Comparison of ENCODE assay signal across 8 cellular contexts in the genomic region with DNA sequence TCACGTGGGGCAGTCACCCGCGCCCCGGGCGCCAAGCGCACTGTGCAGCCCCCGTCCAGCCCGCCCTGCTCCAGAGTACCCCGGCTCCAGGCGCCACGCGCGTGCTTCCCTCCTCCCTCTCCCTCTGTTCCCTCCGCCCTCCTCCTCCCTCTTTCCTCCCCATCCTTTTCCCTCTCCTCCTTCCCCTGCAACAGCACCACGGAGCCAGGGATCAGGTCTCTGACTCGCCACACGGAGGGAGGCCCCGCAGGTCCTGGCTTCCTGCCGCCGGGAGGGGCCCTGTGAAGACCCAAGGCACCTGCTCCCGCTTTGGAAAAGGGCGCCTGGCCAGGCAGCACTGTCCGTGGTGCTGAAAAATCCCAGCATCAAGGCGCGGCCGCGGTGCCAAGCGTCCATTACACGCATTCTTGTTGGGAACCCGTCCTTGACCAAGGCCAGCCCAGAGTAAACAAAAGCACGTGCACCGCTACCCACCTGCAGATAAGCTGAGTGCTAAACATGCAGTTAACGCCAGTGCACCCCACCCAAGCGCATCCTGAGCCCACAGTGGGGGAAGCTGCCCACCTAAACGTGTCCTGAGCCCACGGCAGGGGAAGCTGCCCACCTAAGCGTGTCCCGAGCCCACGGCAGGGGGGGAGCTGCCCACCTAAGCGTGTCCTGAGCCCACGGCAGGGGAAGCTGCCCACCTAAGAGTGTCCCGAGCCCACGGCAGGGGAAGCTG. TPM values are rescaled to one million over a fixed set of nuclear protein-coding genes. Genes with fewer than 3 reads are reported as not detected.
DNase-seq lines count a peak whose midpoint lies in the region; ATAC-seq, FAIRE-seq and TF ChIP-seq lines count a peak whose summit lies in the region.

No MANE protein-coding gene starts in this region.

- CTCF ChIA-PET in activated CD8-positive, alpha-beta T cell treated with anti-CD3 and anti-CD28 coated beads for 36 hours (lab: Charles Lee) = no interaction called here

- no peak overlapping the region for H3K4me3 Mint-ChIP-seq in activated CD8-positive, alpha-beta T cell treated with anti-CD3 and anti-CD28 coated beads for 36 hours

- TF ChIP-seq EP300 in tibial nerve (IDR thresholded peaks at IDR 0.05) = no peak

- no peaks in the 10 kb centered on the region for H3K4me1 ChIP-seq in vagina
- H3K4me1 ChIP-seq in tibial nerve = no peaks in the 10 kb centered on the region

- no peak for ATAC-seq in activated CD8-positive, alpha-beta T cell treated with anti-CD3 and anti-CD28 coated beads for 36 hours
- ATAC-seq in left colon (peak; percentile 53), HG03342 (IDR thresholded peaks at IDR 0.05; ENCODE audit: unreplicated experiment) (no peak)

- H3K4me3 ChIP-seq in vagina (no peak overlapping the region), tibial nerve (no peak overlapping the region)

- H3K27me3 ChIP-seq in vagina (no peaks in the 10 kb centered on the region), tibial nerve (peaks cover 0 to 39% of the 10 kb centered on the region in 2 donors)

- intact Hi-C loops in activated CD8-positive, alpha-beta T cell treated with anti-CD3 and anti-CD28 coated beads for 36 hours (cut with micrococcal nuclease) = no loop called here
- intact Hi-C loops in left colon (cut with DNase I, micrococcal nuclease) (no loop called here), vagina (cut with DNase I) (no loop called here)

- H3K27ac ChIP-seq in vagina (no peak overlapping the region), tibial nerve (no peak overlapping the region)

- no peak for TF ChIP-seq CTCF in activated CD8-positive, alpha-beta T cell treated with anti-CD3 and anti-CD28 coated beads for 36 hours (IDR thresholded peaks at IDR 0.05)
- TF ChIP-seq CTCF in vagina (IDR thresholded peaks at IDR 0.05) (no peak), tibial nerve (IDR thresholded peaks at IDR 0.05) (no peak)

- H3K36me3 ChIP-seq in vagina = no peaks in the 10 kb centered on the region
- H3K36me3 ChIP-seq in tibial nerve = no peaks in the 10 kb centered on the region

- no peak overlapping the region for H3K27ac Mint-ChIP-seq in activated CD8-positive, alpha-beta T cell treated with anti-CD3 and anti-CD28 coated beads for 36 hours

- peak; percentile 62 for DNase-seq in Caki2 (ENCODE audit: low read depth)
- DNase-seq in HTR-8/SVneo (ENCODE audit: insufficient read length, low spot score) = peak; percentile 49
- DNase-seq in activated CD8-positive, alpha-beta T cell treated with anti-CD3 and anti-CD28 coated beads for 36 hours = peak; percentile 15
- DNase-seq in left colon = peak in 1 of 2 donors; percentile 70
- no peak for DNase-seq in putamen (ENCODE audit: low spot score)
- no peak for DNase-seq in vagina (ENCODE audit: extremely low spot score in 2 of 2)
- no peak for DNase-seq in tibial nerve (ENCODE audit: low spot score in 2 of 2)

- 13 to 18% methylated on average over 37 to 43 of the region's 43 CpGs for WGBS in tibial nerve, 2 donors

- POLR2A ChIA-PET in activated CD8-positive, alpha-beta T cell treated with anti-CD3 and anti-CD28 coated beads for 36 hours (lab: Charles Lee) = interaction anchor here (0.6 to 1.3 kb wide), 2 partner anchors 20 to 893 kb away, joined by 3 to 4 read pairs; no protein-coding TSS in a partner anchor

- in situ Hi-C loops in Caki2 (cut with HindIII; ENCODE audit: low pct_unique_long_range_greater_than_20kb, low sequenced_read_pairs) = no loop called here

- H3K36me3 Mint-ChIP-seq in activated CD8-positive, alpha-beta T cell treated with anti-CD3 and anti-CD28 coated beads for 36 hours (ENCODE audit: low read depth) = no peaks in the 10 kb centered on the region

- TF ChIP-seq POLR2A in vagina (IDR thresholded peaks at IDR 0.05) = no peak
- TF ChIP-seq POLR2A in tibial nerve (IDR thresholded peaks at IDR 0.05) = no peak

- H3K9me3 Mint-ChIP-seq in activated CD8-positive, alpha-beta T cell treated with anti-CD3 and anti-CD28 coated beads for 36 hours = no peaks in the 10 kb centered on the region

- H3K9me3 ChIP-seq in vagina (no peaks in the 10 kb centered on the region), tibial nerve (no peaks in the 10 kb centered on the region)

- H3K4me1 Mint-ChIP-seq in activated CD8-positive, alpha-beta T cell treated with anti-CD3 and anti-CD28 coated beads for 36 hours (ENCODE audit: low read depth) = no peaks in the 10 kb centered on the region

- peak; percentile 49 for FAIRE-seq in HTR-8/SVneo (lab: Jason Lieb, UNC)

- H3K27me3 Mint-ChIP-seq in activated CD8-positive, alpha-beta T cell treated with anti-CD3 and anti-CD28 coated beads for 36 hours = peaks cover 7% of the 10 kb centered on the region

RNA-seq across cellular contexts. Expression of a gene that starts 21.7 kb away (rescaled TPM):
- total RNA-seq in Caki2 (2014; rRNA removed; shearing (Covaris generic); ENCODE audit: low replicate concordance) = not detected in 2 replicates
- not detected for total RNA-seq in activated CD8-positive, alpha-beta T cell treated with anti-CD3 and anti-CD28 coated beads for 36 hours
- under 1 TPM in 1 of 2 donors, not detected in 1; 0.11 TPM for total RNA-seq in left colon
- not detected for total RNA-seq in vagina
- total RNA-seq in tibial nerve = not detected

RNA-seq across cellular contexts. Expression of a gene that starts 45.5 kb away (rescaled TPM):
- total RNA-seq in Caki2 (2014; rRNA removed; shearing (Covaris generic); ENCODE audit: low replicate concordance) = not detected in 2 replicates
- not detected for total RNA-seq in activated CD8-positive, alpha-beta T cell treated with anti-CD3 and anti-CD28 coated beads for 36 hours
- total RNA-seq in left colon = 10 to 100 TPM in 1 of 2 donors, 1 to 10 TPM in 1; 5.8 to 72.5 TPM
- total RNA-seq in vagina = not detected
- under 1 TPM in 1 of 4 donors, not detected in 3; under 0.01 TPM for total RNA-seq in tibial nerve

RNA-seq across cellular contexts. Expression of a gene that starts 48.0 kb away (rescaled TPM):
- total RNA-seq in Caki2 (2014; rRNA removed; shearing (Covaris generic); ENCODE audit: low replicate concordance) = 0.03 and 3.9 TPM in 2 replicates
- 10 to 100 TPM; 12.5 to 12.7 TPM for total RNA-seq in activated CD8-positive, alpha-beta T cell treated with anti-CD3 and anti-CD28 coated beads for 36 hours
- total RNA-seq in left colon = 1 to 10 TPM; 2.3 to 5.1 TPM
- total RNA-seq in vagina = not detected
- not detected for total RNA-seq in tibial nerve

Comparison
In these comparisons a context has a peak if more than half of its experiments do, and no peak if none do; other contexts are left out.
1. DNase-seq: peak in Caki2 (single experiment), HTR-8/SVneo (single experiment) and activated CD8-positive, alpha-beta T cell treated with anti-CD3 and anti-CD28 coated beads for 36 hours (single experiment); none in putamen (single experiment), vagina (0 of 2) and tibial nerve (0 of 2).